ENCODE assay signal across 18 cellular contexts in the genomic region with DNA sequence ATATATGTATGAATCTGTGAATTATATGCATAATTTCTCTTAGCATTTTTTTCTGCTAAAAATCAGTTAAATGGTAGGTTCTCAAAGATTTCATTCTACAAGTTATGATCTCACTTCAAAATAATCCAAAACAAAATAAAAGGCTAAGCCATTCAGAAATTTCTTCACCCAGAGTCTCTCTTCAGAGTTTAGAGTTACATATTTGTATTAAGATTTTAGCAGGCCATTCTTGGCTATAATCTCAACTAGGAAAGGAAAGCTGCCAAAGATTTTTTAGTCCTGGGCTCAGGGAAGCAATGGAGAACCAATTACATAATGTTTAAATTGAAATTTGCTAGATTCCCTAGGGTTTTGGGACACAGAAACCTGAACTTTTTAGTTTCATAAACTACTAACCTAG.
"Had no signal": no experiment of that assay in that cellular context is flagged by ENCODE, and none has a peak within 500 bp of the region (broad histone marks: within the 10 kb centered on the region; RNA-seq: fewer than 3 reads in every experiment).

No MANE protein-coding gene starts in this region.

- H3K4me3 ChIP-seq: ascending aorta, gastroesophageal sphincter, heart left ventricle, left lung, tibial nerve had no signal

- H3K27ac ChIP-seq: ascending aorta, gastroesophageal sphincter, heart left ventricle, left lung, parathyroid adenoma had no signal

- DNase-seq: activated CD4-positive, alpha-beta T cell treated with anti-CD3 and anti-CD28 coated beads for 48 hours; activated CD4-positive, CD25-positive, alpha-beta regulatory T cell; activated CD8-positive, alpha-beta T cell treated with anti-CD3 and anti-CD28 coated beads, Interleukin-2, amount 10 ng/mL, durations not matched to agents 7 days and 5 days; activated naive CD4-positive, alpha-beta T cell treated with Interleukin-2 at 50 U/mL for 16 hours; activated T-cell treated with anti-CD3 and anti-CD28 coated beads, Interleukin-2, amount 50 U/mL, for 24 hours; dermis blood vessel endothelial cell; effector memory CD4-positive, alpha-beta T cell; heart left ventricle; left lung; stimulated activated CD4-positive, alpha-beta T cell treated with anti-CD3 and anti-CD28 coated beads, Interleukin-12 subunit alpha, Interleukin-12 subunit beta, amount 100 ng/mL, for 4 hours; stimulated activated CD4-positive, alpha-beta T cell treated with anti-CD3 and anti-CD28 coated beads, Interleukin-1b, Interleukin-23, amount 100 ng/mL, for 48 hours; stimulated activated CD8-positive, alpha-beta memory T cell treated with anti-CD3 and anti-CD28 coated beads, Interleukin-4, amount 100 ng/mL, for 48 hours; stimulated activated naive CD4-positive, alpha-beta T cell treated with Interleukin-2 at 50 U/mL for 16 hours; T-cell had no signal

- H3K36me3 ChIP-seq: ascending aorta, gastroesophageal sphincter, heart left ventricle, left lung, tibial nerve had no signal

- H3K9me3 ChIP-seq: ascending aorta, gastroesophageal sphincter, heart left ventricle, left lung, tibial nerve had no signal

- H3K27me3 ChIP-seq: ascending aorta, gastroesophageal sphincter, heart left ventricle, left lung, tibial nerve had no signal

- ATAC-seq: activated CD8-positive, alpha-beta T cell treated with anti-CD3 and anti-CD28 coated beads, Interleukin-2, amount 10 ng/mL, durations not matched to agents 7 days and 5 days; gastroesophageal sphincter; heart left ventricle; left lung; T-cell had no signal

- H3K4me1 ChIP-seq: left lung, parathyroid adenoma had no signal
